ENCODE assay signal across 1 cellular context in the genomic region with DNA sequence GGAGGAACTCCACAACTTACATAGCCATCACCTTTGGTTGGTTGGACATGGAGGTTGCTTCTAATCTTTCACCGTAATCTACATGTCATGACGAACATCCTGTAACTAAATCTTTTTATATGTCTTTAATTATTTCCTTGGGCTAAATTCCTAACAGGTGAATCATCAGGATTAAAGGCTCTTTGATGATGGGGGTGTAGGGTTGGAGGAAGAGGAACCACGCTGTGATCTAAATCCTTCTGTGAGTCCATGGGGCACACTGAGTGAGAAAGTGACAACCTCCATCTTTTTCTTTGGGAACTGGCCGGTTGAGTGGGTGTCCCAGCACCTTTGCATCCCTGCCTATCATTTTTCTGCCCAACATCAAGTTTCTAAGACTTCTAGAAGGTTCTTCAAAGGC.
TF ChIP-seq lines count a peak whose summit lies in the region.

No MANE protein-coding gene starts in this region.

TF ChIP-seq in HEK293, 187 proteins besides CTCF, POLR2A, EP300 and RAD21 (continued from another document):
- TF ChIP-seq, protein P1, sequence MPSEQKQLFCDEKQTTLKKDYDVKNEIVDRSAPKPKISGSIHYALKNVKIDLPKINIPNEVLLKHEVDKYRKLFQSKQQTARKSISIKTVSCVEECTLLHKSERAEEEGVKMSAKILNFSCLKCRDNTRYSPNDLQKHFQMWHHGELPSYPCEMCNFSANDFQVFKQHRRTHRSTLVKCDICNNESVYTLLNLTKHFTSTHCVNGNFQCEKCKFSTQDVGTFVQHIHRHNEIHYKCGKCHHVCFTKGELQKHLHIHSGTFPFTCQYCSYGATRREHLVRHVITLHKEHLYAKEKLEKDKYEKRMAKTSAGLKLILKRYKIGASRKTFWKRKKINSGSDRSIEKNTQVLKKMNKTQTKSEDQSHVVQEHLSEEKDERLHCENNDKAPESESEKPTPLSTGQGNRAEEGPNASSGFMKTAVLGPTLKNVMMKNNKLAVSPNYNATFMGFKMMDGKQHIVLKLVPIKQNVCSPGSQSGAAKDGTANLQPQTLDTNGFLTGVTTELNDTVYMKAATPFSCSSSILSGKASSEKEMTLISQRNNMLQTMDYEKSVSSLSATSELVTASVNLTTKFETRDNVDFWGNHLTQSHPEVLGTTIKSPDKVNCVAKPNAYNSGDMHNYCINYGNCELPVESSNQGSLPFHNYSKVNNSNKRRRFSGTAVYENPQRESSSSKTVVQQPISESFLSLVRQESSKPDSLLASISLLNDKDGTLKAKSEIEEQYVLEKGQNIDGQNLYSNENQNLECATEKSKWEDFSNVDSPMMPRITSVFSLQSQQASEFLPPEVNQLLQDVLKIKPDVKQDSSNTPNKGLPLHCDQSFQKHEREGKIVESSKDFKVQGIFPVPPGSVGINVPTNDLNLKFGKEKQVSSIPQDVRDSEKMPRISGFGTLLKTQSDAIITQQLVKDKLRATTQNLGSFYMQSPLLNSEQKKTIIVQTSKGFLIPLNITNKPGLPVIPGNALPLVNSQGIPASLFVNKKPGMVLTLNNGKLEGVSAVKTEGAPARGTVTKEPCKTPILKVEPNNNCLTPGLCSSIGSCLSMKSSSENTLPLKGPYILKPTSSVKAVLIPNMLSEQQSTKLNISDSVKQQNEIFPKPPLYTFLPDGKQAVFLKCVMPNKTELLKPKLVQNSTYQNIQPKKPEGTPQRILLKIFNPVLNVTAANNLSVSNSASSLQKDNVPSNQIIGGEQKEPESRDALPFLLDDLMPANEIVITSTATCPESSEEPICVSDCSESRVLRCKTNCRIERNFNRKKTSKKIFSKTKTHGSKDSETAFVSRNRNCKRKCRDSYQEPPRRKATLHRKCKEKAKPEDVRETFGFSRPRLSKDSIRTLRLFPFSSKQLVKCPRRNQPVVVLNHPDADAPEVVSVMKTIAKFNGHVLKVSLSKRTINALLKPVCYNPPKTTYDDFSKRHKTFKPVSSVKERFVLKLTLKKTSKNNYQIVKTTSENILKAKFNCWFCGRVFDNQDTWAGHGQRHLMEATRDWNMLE (tag by site-specific recombination; conservative IDR thresholded peaks at IDR 0.05; ENCODE audit: low read depth) = 0 out of 2 replicates have a peak, but pooled peaks have one; percentile 40
- 0 out of 2 replicates have a peak, but pooled peaks have one; percentile 13 for TF ChIP-seq KLF9 (tag by site-specific recombination; IDR thresholded peaks at IDR 0.05; ENCODE audit: low read depth)
- TF ChIP-seq SP3 (tag by site-specific recombination; IDR thresholded peaks at IDR 0.05) = no peak; the same call in 1 of the 2 replicates
- TF ChIP-seq ZNF629 (tag by site-specific recombination; IDR thresholded peaks at IDR 0.05) = peak; percentile 84
- TF ChIP-seq ZNF23 (tag by site-specific recombination; IDR thresholded peaks at IDR 0.05; ENCODE audit: borderline replicate concordance) = no peak
- TF ChIP-seq, protein P2, sequence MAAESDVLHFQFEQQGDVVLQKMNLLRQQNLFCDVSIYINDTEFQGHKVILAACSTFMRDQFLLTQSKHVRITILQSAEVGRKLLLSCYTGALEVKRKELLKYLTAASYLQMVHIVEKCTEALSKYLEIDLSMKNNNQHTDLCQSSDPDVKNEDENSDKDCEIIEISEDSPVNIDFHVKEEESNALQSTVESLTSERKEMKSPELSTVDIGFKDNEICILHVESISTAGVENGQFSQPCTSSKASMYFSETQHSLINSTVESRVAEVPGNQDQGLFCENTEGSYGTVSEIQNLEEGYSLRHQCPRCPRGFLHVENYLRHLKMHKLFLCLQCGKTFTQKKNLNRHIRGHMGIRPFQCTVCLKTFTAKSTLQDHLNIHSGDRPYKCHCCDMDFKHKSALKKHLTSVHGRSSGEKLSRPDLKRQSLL (tag by site-specific recombination; IDR thresholded peaks at IDR 0.05) = no peak
- no peak for TF ChIP-seq ZNF157 (tag by site-specific recombination; IDR thresholded peaks at IDR 0.05)
